Comparison of ENCODE assay signal across 15 cellular contexts in genomic region chr10:61989995-61990760, GRCh38.
A peak's percentile ranks its signal among the peaks of the same experiment; 100 is the strongest.
DNase-seq lines count a peak whose midpoint lies in the region; ATAC-seq, FAIRE-seq and TF ChIP-seq lines count a peak whose summit lies in the region.
"Had no signal": no experiment of that assay in that cellular context is flagged by ENCODE, and none has a peak within 500 bp of the region (broad histone marks: within the 10 kb centered on the region; RNA-seq: fewer than 3 reads in every experiment).

No MANE protein-coding gene starts in this region.

- no peaks in the 10 kb centered on the region for H3K9me1 ChIP-seq in K562 (ENCODE audit: control insufficient read depth, insufficient read depth, low read length)

- no peaks in the 10 kb centered on the region for H3K27me3 Mint-ChIP-seq in activated T-cell treated with anti-CD3 and anti-CD28 coated beads, Interleukin-2, amount 50 U/mL, for 24 hours
- no peaks in the 10 kb centered on the region for H3K27me3 Mint-ChIP-seq in stimulated activated memory B cell treated with anti-CD40 and anti-IgM and Interleukin-4, amounts not matched to agents 10 μg/mL and 1 μg/mL and 100 μg/mL, for 72 hours
- no peaks in the 10 kb centered on the region for H3K27me3 Mint-ChIP-seq in CD8-positive, alpha-beta T cell (ENCODE audit: low read depth)

- H3K9me3 Mint-ChIP-seq in activated T-cell treated with anti-CD3 and anti-CD28 coated beads, Interleukin-2, amount 50 U/mL, for 24 hours = no peaks in the 10 kb centered on the region
- no peaks in the 10 kb centered on the region for H3K9me3 Mint-ChIP-seq in stimulated activated memory B cell treated with anti-CD40 and anti-IgM and Interleukin-4, amounts not matched to agents 10 μg/mL and 1 μg/mL and 100 μg/mL, for 72 hours
- no peaks in the 10 kb centered on the region for H3K9me3 Mint-ChIP-seq in CD8-positive, alpha-beta T cell

- H3K9me3 ChIP-seq in K562 (replicated peaks; ENCODE audit: control insufficient read depth, insufficient read depth, low read depth, low read length) = no peaks in the 10 kb centered on the region
- no peaks in the 10 kb centered on the region for H3K9me3 ChIP-seq in CD8-positive, alpha-beta T cell (ENCODE audit: low read length)

- no peaks in the 10 kb centered on the region for H3K4me1 ChIP-seq in K562 (replicated peaks in 1 of 2; ENCODE audit: control insufficient read depth in 2 of 2, insufficient read depth in 2 of 2, low read length in 2 of 2)
- H3K4me1 ChIP-seq in CD8-positive, alpha-beta T cell (ENCODE audit: insufficient read depth, low read length) = peaks cover 28% of the 10 kb centered on the region

- no peak overlapping the region for H3K4me3 Mint-ChIP-seq in activated T-cell treated with anti-CD3 and anti-CD28 coated beads, Interleukin-2, amount 50 U/mL, for 24 hours
- no peak overlapping the region for H3K4me3 Mint-ChIP-seq in stimulated activated memory B cell treated with anti-CD40 and anti-IgM and Interleukin-4, amounts not matched to agents 10 μg/mL and 1 μg/mL and 100 μg/mL, for 72 hours
- H3K4me3 Mint-ChIP-seq in CD8-positive, alpha-beta T cell = no peak overlapping the region

- H3K9ac ChIP-seq in K562 (ENCODE audit: insufficient read depth in 1 of 2, low read depth in 2 of 2, low read length in 2 of 2) = no peak overlapping the region

- H3K27ac ChIP-seq in K562 (ENCODE audit: extremely low read depth, low read depth, low read length) = no peak overlapping the region
- no peak overlapping the region for H3K27ac ChIP-seq in CD8-positive, alpha-beta T cell (ENCODE audit: low read depth, low read length)
- H3K27ac ChIP-seq: RWPE1 had no signal

- FAIRE-seq in K562 (lab: Jason Lieb, UNC) = no peak

- no peak for TF ChIP-seq EP300 in K562 (IDR thresholded peaks at IDR 0.05; ENCODE audit: low read length)

- H3K4me1 Mint-ChIP-seq in activated T-cell treated with anti-CD3 and anti-CD28 coated beads, Interleukin-2, amount 50 U/mL, for 24 hours (ENCODE audit: low read depth) = peaks cover 96% of the 10 kb centered on the region
- H3K4me1 Mint-ChIP-seq in stimulated activated memory B cell treated with anti-CD40 and anti-IgM and Interleukin-4, amounts not matched to agents 10 μg/mL and 1 μg/mL and 100 μg/mL, for 72 hours = peaks cover 78% of the 10 kb centered on the region
- H3K4me1 Mint-ChIP-seq in CD8-positive, alpha-beta T cell (ENCODE audit: low read depth) = peaks cover 61% of the 10 kb centered on the region

- peak overlapping the region; percentile 98 for H3K27ac Mint-ChIP-seq in activated T-cell treated with anti-CD3 and anti-CD28 coated beads, Interleukin-2, amount 50 U/mL, for 24 hours
- peak overlapping the region; percentile 90 for H3K27ac Mint-ChIP-seq in stimulated activated memory B cell treated with anti-CD40 and anti-IgM and Interleukin-4, amounts not matched to agents 10 μg/mL and 1 μg/mL and 100 μg/mL, for 72 hours
- H3K27ac Mint-ChIP-seq in CD8-positive, alpha-beta T cell = no peak overlapping the region

- H4K20me1 ChIP-seq in K562 (replicated peaks; ENCODE audit: control insufficient read depth, insufficient read depth, low read length) = no peaks in the 10 kb centered on the region

- H3K4me3 ChIP-seq in K562 = no peak overlapping the region
- no peak overlapping the region for H3K4me3 ChIP-seq in CD8-positive, alpha-beta T cell (ENCODE audit: low read depth, low read length)

- H3K36me3 ChIP-seq in K562 (ENCODE audit: control insufficient read depth, insufficient read depth, low read length) = no peaks in the 10 kb centered on the region
- H3K36me3 ChIP-seq in CD8-positive, alpha-beta T cell (ENCODE audit: insufficient read depth, low read length) = no peaks in the 10 kb centered on the region

- WGBS in K562 (ENCODE audit: insufficient coverage, low coverage, missing lambda C conversion rate) = 10% methylated on average over 4 of the region's 4 CpGs

- TF ChIP-seq CTCF in K562 (IDR thresholded peaks at IDR 0.05 in 2 of 3, conservative IDR thresholded peaks at IDR 0.05 in 1 of 3; ENCODE audit: insufficient read depth in 2 of 3, low read depth in 1 of 3, low read length in 3 of 3) = no peak
- TF ChIP-seq CTCF in CD8-positive, alpha-beta T cell (IDR thresholded peaks at IDR 0.05) = no peak

- ATAC-seq in K562 = no peak; the same call in 2 of the 3 replicates
- ATAC-seq in stimulated activated memory B cell treated with anti-CD40 and anti-IgM and Interleukin-4, amounts not matched to agents 10 μg/mL and 1 μg/mL and 100 μg/mL, for 72 hours = no peak
- no peak for ATAC-seq in CD8-positive, alpha-beta T cell

- in situ Hi-C loops in K562 (cut with MboI) = no loop called here
- in situ Hi-C loops in G401 (cut with HindIII; ENCODE audit: low sequenced_read_pairs) = no loop called here

- peaks cover 70% of the 10 kb centered on the region for H3K36me3 Mint-ChIP-seq in activated T-cell treated with anti-CD3 and anti-CD28 coated beads, Interleukin-2, amount 50 U/mL, for 24 hours (ENCODE audit: low read depth)
- peaks cover 52% of the 10 kb centered on the region for H3K36me3 Mint-ChIP-seq in stimulated activated memory B cell treated with anti-CD40 and anti-IgM and Interleukin-4, amounts not matched to agents 10 μg/mL and 1 μg/mL and 100 μg/mL, for 72 hours
- H3K36me3 Mint-ChIP-seq in CD8-positive, alpha-beta T cell = peaks cover 15% of the 10 kb centered on the region

- no peaks in the 10 kb centered on the region for H3K27me3 ChIP-seq in K562 (ENCODE audit: control insufficient read depth in 2 of 2, insufficient read depth in 2 of 2, low read length in 2 of 2)
- H3K27me3 ChIP-seq in CD8-positive, alpha-beta T cell (ENCODE audit: insufficient read depth, low read length) = no peaks in the 10 kb centered on the region

- CTCF ChIA-PET in K562 (lab: Yijun Ruan, JAX; ENCODE audit: low intra/inter-chr PET ratio) = no interaction called here
- CTCF ChIA-PET in CD8-positive, alpha-beta T cell (lab: Charles Lee) = interaction anchor here (1.5 kb wide), 1 partner anchor 86 kb away, joined by 4 read pairs; no protein-coding TSS in a partner anchor

- H3K79me2 ChIP-seq in K562 (ENCODE audit: control insufficient read depth, insufficient read depth, low read length) = no peaks in the 10 kb centered on the region

- intact Hi-C loops in K562 (cut with micrococcal nuclease) = no loop called here
- intact Hi-C loops in head of caudate nucleus (cut with DNase I) = no loop called here
- intact Hi-C loops in CD8-positive, alpha-beta T cell (cut with DNase I, micrococcal nuclease) = loop anchor here in 1 of 2 experiments (5.0 kb wide), 1 partner anchor 47 kb away; no protein-coding TSS in a partner anchor

- no TSS peak for BruUV-seq in K562 (replicated peaks; lab: Mats Ljungman, UMichigan)

- no peak for TF ChIP-seq RAD21 in K562 (CRISPR knock-in tag; conservative IDR thresholded peaks at IDR 0.05 in 1 of 2, IDR thresholded peaks at IDR 0.05 in 1 of 2)

- POLR2A ChIA-PET in K562 (lab: Yijun Ruan, JAX) = interaction anchor here (0.6 kb wide), 1 partner anchor 19 kb away, joined by 3 read pairs; no protein-coding TSS in a partner anchor
- POLR2A ChIA-PET in CD8-positive, alpha-beta T cell (lab: Charles Lee) = no interaction called here

- no peak for TF ChIP-seq POLR2A in K562 (conservative IDR thresholded peaks at IDR 0.05)

- no peak overlapping the region for H2AFZ ChIP-seq in K562 (ENCODE audit: low read depth, low read length)

- no peak overlapping the region for H3K4me2 ChIP-seq in K562 (ENCODE audit: insufficient read depth, low read length)

- DNase-seq in activated T-cell treated with anti-CD3 and anti-CD28 coated beads, Interleukin-2, amount 50 U/mL, for 24 hours = no peak
- no peak for DNase-seq in activated T-cell treated with anti-CD3 and anti-CD28 coated beads for 4 hours
- peak; percentile 18 for DNase-seq in RPMI7951 (ENCODE audit: low read depth)
- no peak for DNase-seq in K562 (ENCODE audit: extremely low read depth in 1 of 4, low spot score in 3 of 4)
- no peak for DNase-seq in head of caudate nucleus
- DNase-seq in CD8-positive, alpha-beta T cell = no peak
- DNase-seq in G401 (ENCODE audit: low spot score) = no peak
- DNase-seq: activated T-cell treated with anti-CD3 and anti-CD28 coated beads, Interleukin-2, amount 50 U/mL, for 48 hours; Calu3; hippocampal formation; kidney glomerular epithelial cell; NCI-H2081; NCI-H526 treated with DMSO at 0.1 percent for 48 hours had no signal

TF ChIP-seq in K562, 482 proteins besides CTCF, POLR2A, EP300 and RAD21:
- TF ChIP-seq YBX1 (IDR thresholded peaks at IDR 0.05) (no peak), CC2D1A (IDR thresholded peaks at IDR 0.05) (no peak), ZNF24 (IDR thresholded peaks at IDR 0.05) (peak; percentile 41; the same call in 1 of the 2 replicates)
